12 cellular contexts compared by ENCODE assay signal in the genomic region with DNA sequence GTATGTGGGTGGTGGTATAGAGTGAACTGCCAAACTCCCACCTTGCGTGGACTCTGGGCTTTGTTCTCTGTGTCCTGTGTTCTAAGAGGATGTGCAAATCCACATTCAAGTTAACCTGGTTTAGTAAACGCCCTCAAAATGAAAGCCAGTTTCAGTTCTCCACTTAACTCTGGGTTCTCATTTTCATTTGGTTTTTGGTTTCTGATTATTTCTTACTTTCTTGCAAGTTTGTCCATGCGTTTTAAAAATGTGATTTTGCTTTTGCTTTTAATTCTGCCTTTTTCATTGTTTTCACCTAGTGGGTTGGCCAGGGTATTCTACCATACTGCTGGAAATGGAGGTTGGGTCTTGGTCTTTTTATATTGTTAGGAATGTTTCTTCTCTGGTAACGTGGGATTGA. TPM values are rescaled to one million over a fixed set of nuclear protein-coding genes. Genes with fewer than 3 reads are reported as not detected.
DNase-seq lines count a peak whose midpoint lies in the region; ATAC-seq and TF ChIP-seq lines count a peak whose summit lies in the region.
"Had no signal": no experiment of that assay in that cellular context is flagged by ENCODE, and none has a peak within 500 bp of the region (broad histone marks: within the 10 kb centered on the region; RNA-seq: fewer than 3 reads in every experiment).

No MANE protein-coding gene starts in this region.

- H3K27ac Mint-ChIP-seq in immature natural killer cell = peak overlapping the region in 3 of 6 donors; percentile 33 to 66 (median 33)

- peak; percentile 90 for ATAC-seq in GM18499 (IDR thresholded peaks at IDR 0.05; ENCODE audit: insufficient read depth, unreplicated experiment)
- peak; percentile 94 for ATAC-seq in GM19397 (IDR thresholded peaks at IDR 0.05; ENCODE audit: unreplicated experiment)
- peak; percentile 93 for ATAC-seq in HG02973 (IDR thresholded peaks at IDR 0.05; ENCODE audit: unreplicated experiment)
- no peak for ATAC-seq in mucosa of descending colon

- no peak overlapping the region for H3K4me3 ChIP-seq in mucosa of descending colon
- H3K4me3 ChIP-seq: lung, testis had no signal

- peaks cover 0 to 3% (median 0%) of the 10 kb centered on the region in 3 donors for H3K27me3 Mint-ChIP-seq in immature natural killer cell (ENCODE audit: low read depth in 3 of 3)

- H3K4me1 Mint-ChIP-seq in immature natural killer cell = peaks cover 41 to 66% of the 10 kb centered on the region in 2 donors

- H3K9me3 Mint-ChIP-seq in immature natural killer cell = peaks cover 0 to 16% (median 10%) of the 10 kb centered on the region in 6 donors

- peak; percentile 22 for DNase-seq in RPMI8226
- no peak for DNase-seq in midbrain (lab: John Stamatoyannopoulos, UW)
- no peak for DNase-seq in mucosa of descending colon
- no peak for DNase-seq in GF-D8 (lab: John Stamatoyannopoulos, UW)
- no peak for DNase-seq in immature natural killer cell
- DNase-seq: anterior cingulate cortex, NCI-H345, testis had no signal

- no peaks in the 10 kb centered on the region for H3K4me1 ChIP-seq in mucosa of descending colon (ENCODE audit: low read depth)
- H3K4me1 ChIP-seq: testis had no signal

- intact Hi-C loops in mucosa of descending colon (cut with DNase I, micrococcal nuclease) = no loop called here

- peak overlapping the region in 2 of 5 donors; percentile 7 to 51 for H3K4me3 Mint-ChIP-seq in immature natural killer cell

- H3K36me3 Mint-ChIP-seq in immature natural killer cell = peaks cover 27 to 42% (median 40%) of the 10 kb centered on the region in 3 donors

- H3K36me3 ChIP-seq in mucosa of descending colon (ENCODE audit: low read depth) = no peaks in the 10 kb centered on the region

- TF ChIP-seq CTCF in mucosa of descending colon (IDR thresholded peaks at IDR 0.05) = no peak

- H3K9me3 ChIP-seq in mucosa of descending colon = peaks cover 8% of the 10 kb centered on the region
- H3K9me3 ChIP-seq: testis had no signal

RNA-seq across cellular contexts. Expression of a gene that starts 38.2 kb away (rescaled TPM):
- 10 to 100 TPM; 38.5 to 51.5 (median 41.4) TPM for total RNA-seq in mucosa of descending colon
- 10 to 100 TPM; 10.4 to 42.8 (median 24.7) TPM for polyA plus RNA-seq in immature natural killer cell
